In the genomic region with DNA sequence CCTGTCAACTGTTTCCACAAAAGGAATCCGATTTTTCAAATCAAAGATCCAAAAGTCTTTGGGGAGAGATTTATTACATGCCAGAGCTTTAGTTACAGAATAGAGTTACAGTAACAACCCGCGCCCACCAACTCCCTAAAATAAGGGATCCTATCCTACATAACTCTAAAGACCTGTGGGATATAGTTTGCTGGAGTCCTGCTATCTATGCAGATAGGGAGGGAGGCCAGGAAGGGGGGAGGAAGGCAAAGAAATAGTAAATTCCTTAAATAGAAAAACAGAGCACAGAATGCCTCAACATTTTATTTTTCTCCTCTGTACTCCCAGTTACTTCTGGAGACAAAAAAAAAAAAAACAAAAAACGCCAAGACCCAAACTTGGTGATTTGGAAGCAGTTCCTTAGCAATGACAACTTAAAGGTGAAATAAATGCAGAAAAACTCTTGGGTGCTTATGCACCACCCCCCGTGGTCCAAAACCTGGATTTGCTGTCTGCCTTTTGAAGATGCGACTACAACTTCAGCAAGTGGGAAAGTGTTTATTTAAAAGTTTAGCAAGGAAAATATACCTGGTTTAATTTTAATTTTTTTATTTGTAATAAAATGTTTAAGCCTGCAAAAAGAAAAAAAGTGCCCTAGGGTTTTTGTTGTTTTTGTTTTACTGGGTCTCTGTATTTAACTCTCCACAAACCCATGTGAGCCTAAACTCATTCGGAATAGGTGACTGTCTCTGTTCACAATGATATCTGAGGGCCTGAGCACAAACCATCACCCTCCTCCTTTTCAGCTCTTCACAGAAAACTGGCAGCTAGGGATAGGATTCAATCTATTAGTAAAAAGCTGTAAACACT, we compare ENCODE assay signal across 14 cellular contexts. TPM values are rescaled to one million over a fixed set of nuclear protein-coding genes. Genes with fewer than 3 reads are reported as not detected.
DNase-seq lines count a peak whose midpoint lies in the region; ATAC-seq, FAIRE-seq and TF ChIP-seq lines count a peak whose summit lies in the region.
"Had no signal": no experiment of that assay in that cellular context is flagged by ENCODE, and none has a peak within 500 bp of the region (broad histone marks: within the 10 kb centered on the region; RNA-seq: fewer than 3 reads in every experiment).

No MANE protein-coding gene starts in this region.

- ATAC-seq in CD4-positive, alpha-beta T cell (ENCODE audit: poor library complexity): no peak
- no peak for ATAC-seq in K562
- ATAC-seq in stimulated activated naive CD8-positive, alpha-beta T cell treated with anti-CD3 and anti-CD28 coated beads, Interleukin-15, Interleukin-2, amounts not matched to agents 100 U/mL and 50 U/mL, for 24 hours: no peak

- no peak for DNase-seq in CD4-positive, alpha-beta T cell
- DNase-seq in K562 (ENCODE audit: extremely low read depth in 1 of 4, low spot score in 3 of 4): no peak
- DNase-seq in mesothelial cell of epicardium (ENCODE audit: low spot score in 2 of 2, unreplicated experiment in 2 of 2): no peak
- no peak for DNase-seq in activated CD4-positive, CD25-positive, alpha-beta regulatory T cell (lab: John Stamatoyannopoulos, UW)
- no peak for DNase-seq in substantia nigra (lab: John Stamatoyannopoulos, UW)
- no peak for DNase-seq in stimulated activated naive CD8-positive, alpha-beta T cell treated with anti-CD3 and anti-CD28 coated beads, Interleukin-15, Interleukin-2, amounts not matched to agents 100 U/mL and 50 U/mL, for 24 hours
- no peak for DNase-seq in central memory CD4-positive, alpha-beta T cell
- DNase-seq: activated CD4-positive, CD25-positive, alpha-beta regulatory T cell treated with anti-CD3 and anti-CD28 coated beads, Interleukin-2, amount 50 U/mL, for 72 hours; activated gamma-delta T cell treated with Interleukin-2 at 50 U/mL for 16 hours; CD4-positive, CD25-positive, alpha-beta regulatory T cell; cerebellar nuclear complex; GF-D8; NCI-H187 treated with DMSO at 0.1 percent for 48 hours had no signal

- peaks cover 3% of the 10 kb centered on the region; the same call in 1 of the 2 replicates for H4K20me1 ChIP-seq in K562 (replicated peaks; ENCODE audit: control insufficient read depth, insufficient read depth, low read length)

- CTCF ChIA-PET in CD4-positive, alpha-beta T cell (lab: Charles Lee): no interaction called here
- CTCF ChIA-PET in K562 (lab: Yijun Ruan, JAX; ENCODE audit: low intra/inter-chr PET ratio): no interaction called here

- peaks cover 94% of the 10 kb centered on the region for H3K27me3 Mint-ChIP-seq in CD4-positive, alpha-beta T cell
- H3K27me3 Mint-ChIP-seq in mesothelial cell of epicardium (ENCODE audit: low read depth): peaks cover 95% of the 10 kb centered on the region

- no TSS peak for BruUV-seq in K562 (replicated peaks; lab: Mats Ljungman, UMichigan)

- H3K4me1 ChIP-seq in HUES64 (ENCODE audit: insufficient read depth, low read length): peaks cover 28% of the 10 kb centered on the region
- peaks cover 0 to 14% of the 10 kb centered on the region in 2 experiments; a peak in 2 of 5 replicates for H3K4me1 ChIP-seq in K562 (replicated peaks in 1 of 2; ENCODE audit: control insufficient read depth in 2 of 2, insufficient read depth in 2 of 2, low read length in 2 of 2)

- WGBS in HUES64: 18% methylated on average over 5 of the region's 7 CpGs
- 23% methylated on average over 7 of the region's 7 CpGs for WGBS in K562 (ENCODE audit: insufficient coverage, low coverage, missing lambda C conversion rate)

- H3K4me3 Mint-ChIP-seq in CD4-positive, alpha-beta T cell: peak overlapping the region; percentile 36
- H3K4me3 Mint-ChIP-seq in mesothelial cell of epicardium: peak overlapping the region; percentile 31

- H3K9me3 Mint-ChIP-seq in CD4-positive, alpha-beta T cell: no peaks in the 10 kb centered on the region
- H3K9me3 Mint-ChIP-seq in mesothelial cell of epicardium: no peaks in the 10 kb centered on the region

- H3K4me1 Mint-ChIP-seq in CD4-positive, alpha-beta T cell (ENCODE audit: low read depth): peaks cover 19% of the 10 kb centered on the region
- peaks cover 6% of the 10 kb centered on the region for H3K4me1 Mint-ChIP-seq in mesothelial cell of epicardium

- peaks cover 5% of the 10 kb centered on the region for H3K9me3 ChIP-seq in CD4-positive, alpha-beta T cell (ENCODE audit: control insufficient read depth, low read length)
- H3K9me3 ChIP-seq in HUES64 (ENCODE audit: insufficient read depth, low read depth, low read length) (no peaks in the 10 kb centered on the region), K562 (replicated peaks; ENCODE audit: control insufficient read depth, insufficient read depth, low read depth, low read length) (no peaks in the 10 kb centered on the region; the same call in 1 of the 2 replicates)

- TF ChIP-seq CTCF in CD4-positive, alpha-beta T cell (IDR thresholded peaks at IDR 0.05): no peak
- TF ChIP-seq CTCF in K562 (IDR thresholded peaks at IDR 0.05 in 2 of 3, conservative IDR thresholded peaks at IDR 0.05 in 1 of 3; ENCODE audit: insufficient read depth in 2 of 3, low read depth in 1 of 3, low read length in 3 of 3) (no peak), mesothelial cell of epicardium (IDR thresholded peaks at IDR 0.05; ENCODE audit: unreplicated experiment) (no peak)

- no peaks in the 10 kb centered on the region for H3K79me2 ChIP-seq in K562 (ENCODE audit: control insufficient read depth, insufficient read depth, low read length)

- TF ChIP-seq POLR2A in K562 (conservative IDR thresholded peaks at IDR 0.05): no peak

- no peak for TF ChIP-seq EP300 in K562 (IDR thresholded peaks at IDR 0.05; ENCODE audit: low read length)

- peak overlapping the region; percentile 74; the same call in 1 of the 2 replicates for H2AFZ ChIP-seq in K562 (ENCODE audit: low read depth, low read length)

- in situ Hi-C loops in K562 (cut with MboI): no loop called here

- FAIRE-seq in K562 (lab: Jason Lieb, UNC): no peak

- H3K4me2 ChIP-seq in K562 (ENCODE audit: insufficient read depth, low read length): peak overlapping the region; percentile 72; the same call in 1 of the 2 replicates

- H3K27ac ChIP-seq in CD4-positive, alpha-beta T cell (ENCODE audit: low read depth, low read length): no peak overlapping the region
- H3K27ac ChIP-seq in HUES64 (ENCODE audit: low read depth, low read length): no peak overlapping the region
- no peak overlapping the region for H3K27ac ChIP-seq in K562 (ENCODE audit: extremely low read depth, low read depth, low read length)
- H3K27ac ChIP-seq in substantia nigra (ENCODE audit: low read depth, low read length, poor library complexity, severe bottlenecking): no peak overlapping the region

- H3K36me3 Mint-ChIP-seq in CD4-positive, alpha-beta T cell (ENCODE audit: low read depth): no peaks in the 10 kb centered on the region
- no peaks in the 10 kb centered on the region for H3K36me3 Mint-ChIP-seq in mesothelial cell of epicardium
- H3K36me3 Mint-ChIP-seq: CD4-positive, CD25-positive, alpha-beta regulatory T cell had no signal

- no peak overlapping the region for H3K27ac Mint-ChIP-seq in CD4-positive, alpha-beta T cell
- H3K27ac Mint-ChIP-seq in mesothelial cell of epicardium: no peak overlapping the region

- intact Hi-C loops in CD4-positive, alpha-beta T cell (cut with DNase I, micrococcal nuclease): loop anchor here in 1 of 2 experiments (5.0 kb wide), 1 partner anchor 51 kb away; no protein-coding TSS in a partner anchor
- intact Hi-C loops in K562 (cut with micrococcal nuclease): loop anchor here (5.0 kb wide), 1 partner anchor 221 kb away; no protein-coding TSS in a partner anchor

- peak overlapping the region; percentile 49 for H3K4me3 ChIP-seq in HUES64 (ENCODE audit: low read length)
- H3K4me3 ChIP-seq in K562: no peak overlapping the region

- H3K9me1 ChIP-seq in K562 (ENCODE audit: control insufficient read depth, insufficient read depth, low read length): no peaks in the 10 kb centered on the region

- peaks cover 98% of the 10 kb centered on the region for H3K27me3 ChIP-seq in CD4-positive, alpha-beta T cell (ENCODE audit: control insufficient read depth, insufficient read depth, low read length)
- H3K27me3 ChIP-seq in HUES64 (ENCODE audit: insufficient read depth, low read length): peaks cover 100% of the 10 kb centered on the region
- peaks cover 42 to 43% of the 10 kb centered on the region in 2 experiments for H3K27me3 ChIP-seq in K562 (ENCODE audit: control insufficient read depth in 2 of 2, insufficient read depth in 2 of 2, low read length in 2 of 2)

- H3K36me3 ChIP-seq in HUES64 (ENCODE audit: insufficient read depth, low read length): no peaks in the 10 kb centered on the region
- no peaks in the 10 kb centered on the region for H3K36me3 ChIP-seq in K562 (ENCODE audit: control insufficient read depth, insufficient read depth, low read length)

- no peak for TF ChIP-seq RAD21 in K562 (CRISPR knock-in tag; conservative IDR thresholded peaks at IDR 0.05 in 1 of 2, IDR thresholded peaks at IDR 0.05 in 1 of 2)

- H3K9ac ChIP-seq in HUES64 (ENCODE audit: low read depth, low read length) (no peak overlapping the region), K562 (ENCODE audit: insufficient read depth in 1 of 2, low read depth in 2 of 2, low read length in 2 of 2) (peak overlapping the region in 1 of 2 experiments; percentile 47; a peak in 1 of 4 replicates)

- POLR2A ChIA-PET in CD4-positive, alpha-beta T cell (lab: Charles Lee): no interaction called here
- POLR2A ChIA-PET in K562 (lab: Yijun Ruan, JAX): no interaction called here

RNA-seq across cellular contexts. Expression of gene FOXD1, which starts 10.3 kb away (rescaled TPM):
- not detected for total RNA-seq in CD4-positive, alpha-beta T cell
- 0.60 TPM for polyA plus RNA-seq in HUES64 (2013, experiment 1 of 2)
- 1.3 TPM for polyA plus RNA-seq in HUES64 (2013, experiment 2 of 2)
- not detected in 2 replicates for total RNA-seq in K562 (2011; cell fraction: chromatin; rRNA removed; ENCODE audit: low replicate concordance)
- total RNA-seq in K562 (2011; cell fraction: nucleolus; rRNA removed): 0.17 and 0.26 TPM in 2 replicates
- 0.23 and 0.81 TPM in 2 replicates for total RNA-seq in K562 (2011; cell fraction: nucleoplasm; rRNA removed)
- 0.33 TPM in 1 of 2 replicates, not detected in the other for total RNA-seq in K562 (2014; rRNA removed)
- 0.07 TPM in 1 of 2 replicates, not detected in the other for total RNA-seq in K562 (2014; rRNA removed; fragmentation: Illumina TruSeq; extraction: Trizol)
- total RNA-seq in K562 (2015; rRNA removed; fragmentation: Illumina TruSeq; extraction: Trizol): not detected in 2 replicates
- 0.22 and 0.40 TPM in 2 replicates for total RNA-seq in K562 (2021)
- 0.03 TPM in 2 replicates for polyA plus RNA-seq in K562 (2011; rRNA removed)
- 0.04 and 0.06 TPM in 2 replicates for polyA plus RNA-seq in K562 (2011; cell fraction: cytosol; rRNA removed)
- 0.06 and 0.18 TPM in 2 replicates for polyA plus RNA-seq in K562 (2011; cell fraction: nucleus; rRNA removed)
- 0.07 and 0.09 TPM in 2 replicates for polyA plus RNA-seq in K562 (2012)
- polyA plus RNA-seq in K562 (2014; fragmentation: Illumina TruSeq; extraction: Trizol): 0.06 and 0.10 TPM in 2 replicates
- polyA plus RNA-seq in K562 (2014; fragmentation: Nextera tagmentation; extraction: Ambion mirVana): not detected
- 0.20 TPM in 1 of 2 replicates, not detected in the other for polyA plus RNA-seq in K562 (2014; rRNA removed)
- polyA minus RNA-seq in K562 (2011; rRNA and poly(A)+ RNA removed): not detected in 2 replicates
- polyA minus RNA-seq in K562 (2011; cell fraction: cytosol; rRNA and poly(A)+ RNA removed): not detected in 2 replicates
- polyA minus RNA-seq in K562 (2011; cell fraction: nucleus; rRNA and poly(A)+ RNA removed): 0.13 TPM in 1 of 2 replicates, not detected in the other
- 0.09 TPM in 1 of 3 replicates, not detected in the others for total RNA-seq in mesothelial cell of epicardium
- total RNA-seq: CD4-positive, CD25-positive, alpha-beta regulatory T cell had no signal

RNA-seq across cellular contexts. Expression of gene BTF3, which starts 60.0 kb away (rescaled TPM):
- total RNA-seq in CD4-positive, alpha-beta T cell: 100 to 1,000 TPM; 756 to 769 TPM
- 759 TPM for polyA plus RNA-seq in HUES64 (2013, experiment 1 of 2)
- polyA plus RNA-seq in HUES64 (2013, experiment 2 of 2): 803 TPM
- total RNA-seq in K562 (2011; cell fraction: chromatin; rRNA removed; ENCODE audit: low replicate concordance): 52.4 and 105 TPM in 2 replicates
- 77.4 and 82.7 TPM in 2 replicates for total RNA-seq in K562 (2011; cell fraction: nucleolus; rRNA removed)
- 133 and 210 TPM in 2 replicates for total RNA-seq in K562 (2011; cell fraction: nucleoplasm; rRNA removed)
- total RNA-seq in K562 (2014; rRNA removed) (500 and 534 TPM in 2 replicates), K562 (2014; rRNA removed; fragmentation: Illumina TruSeq; extraction: Trizol) (775 and 842 TPM in 2 replicates), K562 (2015; rRNA removed; fragmentation: Illumina TruSeq; extraction: Trizol) (754 and 814 TPM in 2 replicates), K562 (2021) (808 and 883 TPM in 2 replicates), mesothelial cell of epicardium (641 to 666 TPM (median 655 TPM) in 3 replicates)
- polyA plus RNA-seq in K562 (2011; rRNA removed) (761 and 848 TPM in 2 replicates), K562 (2014; fragmentation: Illumina TruSeq; extraction: Trizol) (1,456 and 1,637 TPM in 2 replicates), K562 (2014; fragmentation: Nextera tagmentation; extraction: Ambion mirVana) (1,000 to 10,000 TPM; 1,000 to 1,004 TPM), K562 (2014; rRNA removed) (860 and 925 TPM in 2 replicates)
- polyA plus RNA-seq in K562 (2011; cell fraction: cytosol; rRNA removed): 199 and 413 TPM in 2 replicates
- polyA plus RNA-seq in K562 (2011; cell fraction: nucleus; rRNA removed): 206 and 312 TPM in 2 replicates
- polyA plus RNA-seq in K562 (2012): 1,014 and 1,078 TPM in 2 replicates
- 882 and 931 TPM in 2 replicates for polyA minus RNA-seq in K562 (2011; rRNA and poly(A)+ RNA removed)
- 300 and 339 TPM in 2 replicates for polyA minus RNA-seq in K562 (2011; cell fraction: cytosol; rRNA and poly(A)+ RNA removed)
- 52.6 and 126 TPM in 2 replicates for polyA minus RNA-seq in K562 (2011; cell fraction: nucleus; rRNA and poly(A)+ RNA removed)
